In genomic region chr6:25175216-25175615, GRCh38 we compare ENCODE assay signal across 15 cellular contexts.
A peak's percentile ranks its signal among the peaks of the same experiment; 100 is the strongest.
DNase-seq lines count a peak whose midpoint lies in the region; ATAC-seq and TF ChIP-seq lines count a peak whose summit lies in the region.
"Had no signal": no experiment of that assay in that cellular context is flagged by ENCODE, and none has a peak within 500 bp of the region (broad histone marks: within the 10 kb centered on the region; RNA-seq: fewer than 3 reads in every experiment).

No MANE protein-coding gene starts in this region.

- H3K36me3 ChIP-seq in vagina = no peaks in the 10 kb centered on the region
- no peaks in the 10 kb centered on the region for H3K36me3 ChIP-seq in CD8-positive, alpha-beta memory T cell (ENCODE audit: insufficient read depth, low read length)
- H3K36me3 ChIP-seq: tibial nerve had no signal

- H3K9me3 ChIP-seq in vagina = no peaks in the 10 kb centered on the region
- no peaks in the 10 kb centered on the region for H3K9me3 ChIP-seq in CD8-positive, alpha-beta memory T cell (ENCODE audit: low read length)
- H3K9me3 ChIP-seq: tibial nerve had no signal

- peak overlapping the region; percentile 77 for H3K27ac ChIP-seq in vagina
- H3K27ac ChIP-seq in CD8-positive, alpha-beta memory T cell (ENCODE audit: low read depth, low read length) = no peak overlapping the region

- H3K4me1 Mint-ChIP-seq in activated T-helper 2 cell treated with anti-CD3 and anti-CD28 coated beads, Interferon-gamma antibody, Interleukin-2, Interleukin-4, amounts not matched to agents 10 μg/mL and 5 μg/mL and 100 μg/mL, durations not matched to agents 14 hours and 24 hours and 36 hours (ENCODE audit: low read depth) = peaks cover 80% of the 10 kb centered on the region
- H3K4me1 Mint-ChIP-seq in CD8-positive, alpha-beta memory T cell = no peaks in the 10 kb centered on the region
- H3K4me1 Mint-ChIP-seq in activated naive CD8-positive, alpha-beta T cell treated with anti-CD3 and anti-CD28 coated beads, Interleukin-2, amount 50 U/mL, for 24 hours = peaks cover 49% of the 10 kb centered on the region

- no peak overlapping the region for H3K4me3 Mint-ChIP-seq in activated T-helper 2 cell treated with anti-CD3 and anti-CD28 coated beads, Interferon-gamma antibody, Interleukin-2, Interleukin-4, amounts not matched to agents 10 μg/mL and 5 μg/mL and 100 μg/mL, durations not matched to agents 14 hours and 24 hours and 36 hours (ENCODE audit: low read depth)
- no peak overlapping the region for H3K4me3 Mint-ChIP-seq in CD8-positive, alpha-beta memory T cell
- H3K4me3 Mint-ChIP-seq in activated naive CD8-positive, alpha-beta T cell treated with anti-CD3 and anti-CD28 coated beads, Interleukin-2, amount 50 U/mL, for 24 hours = no peak overlapping the region
- H3K4me3 Mint-ChIP-seq: activated naive CD4-positive, alpha-beta T cell treated with anti-CD3 and anti-CD28 coated beads, Interleukin-2, amount 10 ng/mL, durations not matched to agents 7 days and 5 days had no signal

- H3K27me3 Mint-ChIP-seq in activated T-helper 2 cell treated with anti-CD3 and anti-CD28 coated beads, Interferon-gamma antibody, Interleukin-2, Interleukin-4, amounts not matched to agents 10 μg/mL and 5 μg/mL and 100 μg/mL, durations not matched to agents 14 hours and 24 hours and 36 hours (ENCODE audit: low read depth) = no peaks in the 10 kb centered on the region
- H3K27me3 Mint-ChIP-seq in CD8-positive, alpha-beta memory T cell = peaks cover 6 to 12% of the 10 kb centered on the region in 2 donors
- peaks cover 6% of the 10 kb centered on the region for H3K27me3 Mint-ChIP-seq in activated naive CD8-positive, alpha-beta T cell treated with anti-CD3 and anti-CD28 coated beads, Interleukin-2, amount 50 U/mL, for 24 hours

- no peak overlapping the region for H3K4me3 ChIP-seq in vagina
- no peak overlapping the region for H3K4me3 ChIP-seq in CD8-positive, alpha-beta memory T cell (ENCODE audit: low read length)
- H3K4me3 ChIP-seq: tibial nerve had no signal

- H3K36me3 Mint-ChIP-seq in activated T-helper 2 cell treated with anti-CD3 and anti-CD28 coated beads, Interferon-gamma antibody, Interleukin-2, Interleukin-4, amounts not matched to agents 10 μg/mL and 5 μg/mL and 100 μg/mL, durations not matched to agents 14 hours and 24 hours and 36 hours (ENCODE audit: low read depth) = peaks cover 4% of the 10 kb centered on the region
- H3K36me3 Mint-ChIP-seq in CD8-positive, alpha-beta memory T cell = no peaks in the 10 kb centered on the region
- no peaks in the 10 kb centered on the region for H3K36me3 Mint-ChIP-seq in activated naive CD8-positive, alpha-beta T cell treated with anti-CD3 and anti-CD28 coated beads, Interleukin-2, amount 50 U/mL, for 24 hours (ENCODE audit: low read depth)

- no peaks in the 10 kb centered on the region for H3K9me3 Mint-ChIP-seq in activated T-helper 2 cell treated with anti-CD3 and anti-CD28 coated beads, Interferon-gamma antibody, Interleukin-2, Interleukin-4, amounts not matched to agents 10 μg/mL and 5 μg/mL and 100 μg/mL, durations not matched to agents 14 hours and 24 hours and 36 hours
- no peaks in the 10 kb centered on the region for H3K9me3 Mint-ChIP-seq in CD8-positive, alpha-beta memory T cell
- H3K9me3 Mint-ChIP-seq in activated naive CD8-positive, alpha-beta T cell treated with anti-CD3 and anti-CD28 coated beads, Interleukin-2, amount 50 U/mL, for 24 hours = no peaks in the 10 kb centered on the region
- H3K9me3 Mint-ChIP-seq: activated naive CD4-positive, alpha-beta T cell treated with anti-CD3 and anti-CD28 coated beads, Interleukin-2, amount 10 ng/mL, durations not matched to agents 7 days and 5 days had no signal

- no peak for DNase-seq in left ventricle myocardium superior
- DNase-seq in Right ventricle myocardium inferior (ENCODE audit: missing footprints) = no peak
- no peak for DNase-seq in activated T-helper 2 cell treated with anti-CD3 and anti-CD28 coated beads, Interferon-gamma antibody, Interleukin-2, Interleukin-4, amounts not matched to agents 10 μg/mL and 5 μg/mL and 100 μg/mL, durations not matched to agents 14 hours and 24 hours and 36 hours (ENCODE audit: low spot score)
- peak; percentile 69 for DNase-seq in kidney tubule cell (ENCODE audit: low spot score)
- DNase-seq in vagina (ENCODE audit: extremely low spot score in 2 of 2) = no peak
- no peak for DNase-seq in CD8-positive, alpha-beta memory T cell
- DNase-seq in activated naive CD8-positive, alpha-beta T cell treated with anti-CD3 and anti-CD28 coated beads, Interleukin-2, amount 50 U/mL, for 24 hours = no peak
- DNase-seq in stimulated activated CD4-positive, alpha-beta T cell treated with anti-CD3 and anti-CD28 coated beads, Interleukin-1b, Interleukin-23, amount 100 ng/mL, for 48 hours = no peak
- DNase-seq: activated CD4-positive, alpha-beta T cell treated with anti-CD3 and anti-CD28 coated beads, Interleukin-2, amount 50 U/mL, for 4 hours; activated naive CD4-positive, alpha-beta T cell treated with anti-CD3 and anti-CD28 coated beads, Interleukin-2, amount 10 ng/mL, durations not matched to agents 7 days and 5 days; glutamatergic neuron; NCI-H1436 treated with DMSO at 0.1 percent for 48 hours; NCI-H774; right cardiac atrium had no signal

- no peak for TF ChIP-seq POLR2A in vagina (IDR thresholded peaks at IDR 0.05)

- no peaks in the 10 kb centered on the region for H3K27me3 ChIP-seq in vagina
- no peaks in the 10 kb centered on the region for H3K27me3 ChIP-seq in CD8-positive, alpha-beta memory T cell (ENCODE audit: insufficient read depth, low read length, poor library complexity, severe bottlenecking)
- H3K27me3 ChIP-seq: tibial nerve had no signal

- POLR2A ChIA-PET in CD8-positive, alpha-beta memory T cell (lab: Charles Lee) = no interaction called here

- peaks cover 43% of the 10 kb centered on the region for H3K4me1 ChIP-seq in vagina
- H3K4me1 ChIP-seq in CD8-positive, alpha-beta memory T cell (ENCODE audit: insufficient read depth, low read length) = no peaks in the 10 kb centered on the region

- peak overlapping the region; percentile 66 for H3K27ac Mint-ChIP-seq in activated T-helper 2 cell treated with anti-CD3 and anti-CD28 coated beads, Interferon-gamma antibody, Interleukin-2, Interleukin-4, amounts not matched to agents 10 μg/mL and 5 μg/mL and 100 μg/mL, durations not matched to agents 14 hours and 24 hours and 36 hours
- no peak overlapping the region for H3K27ac Mint-ChIP-seq in CD8-positive, alpha-beta memory T cell
- H3K27ac Mint-ChIP-seq in activated naive CD8-positive, alpha-beta T cell treated with anti-CD3 and anti-CD28 coated beads, Interleukin-2, amount 50 U/mL, for 24 hours = no peak overlapping the region
- H3K27ac Mint-ChIP-seq: activated naive CD4-positive, alpha-beta T cell treated with anti-CD3 and anti-CD28 coated beads, Interleukin-2, amount 10 ng/mL, durations not matched to agents 7 days and 5 days had no signal

- TF ChIP-seq CTCF in vagina (IDR thresholded peaks at IDR 0.05) = no peak

- intact Hi-C loops in left ventricle myocardium superior (cut with micrococcal nuclease) (loop anchor here (10.0 kb wide), 1 partner anchor 90 kb away; no protein-coding TSS in a partner anchor), Right ventricle myocardium inferior (cut with DNase I) (loop anchor here (5.0 kb wide), 1 partner anchor 38 kb away; no protein-coding TSS in a partner anchor), vagina (cut with DNase I) (no loop called here)
- intact Hi-C loops in activated T-helper 2 cell treated with anti-CD3 and anti-CD28 coated beads, Interferon-gamma antibody, Interleukin-2, Interleukin-4, amounts not matched to agents 10 μg/mL and 5 μg/mL and 100 μg/mL, durations not matched to agents 14 hours and 24 hours and 36 hours (cut with micrococcal nuclease) = loop anchor here (2.0 to 10.0 kb wide), 4 partner anchors 56 to 240 kb away; partner anchors contain the start of gene RIPOR2

- ATAC-seq in left ventricle myocardium superior (peak; percentile 26), Right ventricle myocardium inferior (no peak)
- ATAC-seq in activated naive CD8-positive, alpha-beta T cell treated with anti-CD3 and anti-CD28 coated beads, Interleukin-2, amount 50 U/mL, for 24 hours = no peak

- CTCF ChIA-PET in CD8-positive, alpha-beta memory T cell (lab: Charles Lee) = no interaction called here
